Comparison of ENCODE assay signal across 8 cellular contexts in the genomic region with DNA sequence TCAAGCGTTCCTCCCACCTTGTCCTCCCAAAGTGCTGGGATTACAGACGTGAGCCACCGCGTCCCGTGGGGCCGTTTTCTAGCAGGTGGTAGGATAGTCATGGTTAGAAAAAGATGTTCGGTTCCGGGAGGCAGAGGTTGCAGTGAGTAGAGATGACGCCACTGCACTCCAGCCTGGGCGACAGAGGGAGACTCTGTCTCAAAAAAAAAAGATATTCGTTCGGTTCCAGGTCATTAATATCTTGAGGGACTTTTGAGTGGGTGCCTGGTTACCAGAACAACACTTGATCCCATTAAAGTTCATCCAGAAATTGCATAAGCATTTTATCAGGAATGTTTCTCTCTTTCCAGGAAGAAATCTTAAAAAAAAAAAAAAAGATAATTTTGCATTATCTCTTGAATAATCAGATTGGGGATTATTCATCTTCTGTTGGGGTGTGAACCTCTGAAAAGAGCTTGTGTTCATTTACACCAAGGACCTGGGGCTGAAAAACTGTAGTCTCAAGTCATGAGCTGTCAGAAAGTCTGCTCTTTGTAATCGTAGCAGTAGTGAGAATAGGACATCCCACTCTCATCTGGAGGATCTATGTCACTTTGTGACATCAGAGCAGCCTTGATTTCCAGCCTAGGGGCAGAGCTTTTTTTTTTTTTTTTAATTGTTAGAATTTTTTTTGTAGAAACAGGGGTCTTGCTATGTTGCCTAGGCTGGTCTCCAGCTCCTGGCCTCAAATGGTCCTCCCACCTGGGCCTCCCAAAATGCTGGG. TPM values are rescaled to one million over a fixed set of nuclear protein-coding genes. Genes with fewer than 3 reads are reported as not detected.
A peak's percentile ranks its signal among the peaks of the same experiment; 100 is the strongest.
DNase-seq lines count a peak whose midpoint lies in the region; ATAC-seq and TF ChIP-seq lines count a peak whose summit lies in the region.

No MANE protein-coding gene starts in this region.

- H2AFZ ChIP-seq in KMS-11 (ENCODE audit: low read depth): peak overlapping the region; percentile 93

- no peaks in the 10 kb centered on the region for H3K27me3 Mint-ChIP-seq in activated CD8-positive, alpha-beta T cell treated with anti-CD3 and anti-CD28 coated beads, Interleukin-2, amount 10 ng/mL, durations not matched to agents 7 days and 5 days (ENCODE audit: low read depth)

- TF ChIP-seq POLR2A in lower leg skin (IDR thresholded peaks at IDR 0.05): no peak

- H3K4me3 ChIP-seq in AG04449 (ENCODE audit: low read depth, low read length) (peak overlapping the region; percentile 12; the same call in 1 of the 2 replicates), KMS-11 (IDR thresholded peaks at IDR 0.05; ENCODE audit: insufficient read depth, low read depth, low read length) (no peak overlapping the region), mucosa of descending colon (no peak overlapping the region), lower leg skin (ENCODE audit: low read depth, poor library complexity, severe bottlenecking) (no peak overlapping the region)

- H3K4me1 ChIP-seq in KMS-11 (ENCODE audit: low read depth, poor library complexity, severe bottlenecking) (peaks cover 21% of the 10 kb centered on the region), mucosa of descending colon (ENCODE audit: low read depth) (peaks cover 56% of the 10 kb centered on the region)

- no peaks in the 10 kb centered on the region for H3K79me2 ChIP-seq in KMS-11 (ENCODE audit: insufficient read depth, low read depth)

- H3K27ac ChIP-seq in KMS-11: no peak overlapping the region

- H3K27ac Mint-ChIP-seq in activated CD8-positive, alpha-beta T cell treated with anti-CD3 and anti-CD28 coated beads, Interleukin-2, amount 10 ng/mL, durations not matched to agents 7 days and 5 days: no peak overlapping the region

- H3K9me3 ChIP-seq in mucosa of descending colon: no peaks in the 10 kb centered on the region

- H4K20me1 ChIP-seq in KMS-11 (ENCODE audit: insufficient read depth): no peaks in the 10 kb centered on the region

- peak overlapping the region; percentile 76 for H3K4me2 ChIP-seq in KMS-11

- H3K4me3 Mint-ChIP-seq in activated CD8-positive, alpha-beta T cell treated with anti-CD3 and anti-CD28 coated beads, Interleukin-2, amount 10 ng/mL, durations not matched to agents 7 days and 5 days: peak overlapping the region; percentile 12

- WGBS in lower leg skin, 2 donors: 21 to 27% methylated on average over 13 of the region's 13 CpGs

- H3K36me3 ChIP-seq in KMS-11 (ENCODE audit: insufficient read depth): no peaks in the 10 kb centered on the region
- H3K36me3 ChIP-seq in mucosa of descending colon (ENCODE audit: low read depth): no peaks in the 10 kb centered on the region

- no peaks in the 10 kb centered on the region for H3K27me3 ChIP-seq in KMS-11 (ENCODE audit: insufficient read depth, low read depth)

- no peak for ATAC-seq in activated CD8-positive, alpha-beta T cell treated with anti-CD3 and anti-CD28 coated beads, Interleukin-2, amount 10 ng/mL, durations not matched to agents 7 days and 5 days
- ATAC-seq in mucosa of descending colon: no peak
- no peak for ATAC-seq in SK-N-SH treated with all-trans-retinoic acid at 6 μM for 48 hours
- no peak for ATAC-seq in HG02759 (IDR thresholded peaks at IDR 0.05; ENCODE audit: unreplicated experiment)
- ATAC-seq in GM21717 (IDR thresholded peaks at IDR 0.05; ENCODE audit: unreplicated experiment): no peak

- H3K4me1 Mint-ChIP-seq in activated CD8-positive, alpha-beta T cell treated with anti-CD3 and anti-CD28 coated beads, Interleukin-2, amount 10 ng/mL, durations not matched to agents 7 days and 5 days (ENCODE audit: low read depth): peaks cover 32% of the 10 kb centered on the region

- intact Hi-C loops in mucosa of descending colon (cut with DNase I, micrococcal nuclease) (no loop called here), lower leg skin (cut with DNase I; ENCODE audit: low total_unique reads) (no loop called here)

- TF ChIP-seq CTCF in AG04449 (IDR thresholded peaks at IDR 0.05; ENCODE audit: insufficient read depth, low read length, missing control alignments): no peak
- no peak for TF ChIP-seq CTCF in KMS-11 (conservative IDR thresholded peaks at IDR 0.05; ENCODE audit: low read depth, low read length)
- TF ChIP-seq CTCF in mucosa of descending colon (IDR thresholded peaks at IDR 0.05): no peak
- no peak for TF ChIP-seq CTCF in lower leg skin (IDR thresholded peaks at IDR 0.05)

- no peak overlapping the region for H3K9ac ChIP-seq in KMS-11

- POLR2A ChIA-PET in AG04449 (lab: Yijun Ruan, JAX): no interaction called here
- POLR2A ChIA-PET in activated CD8-positive, alpha-beta T cell treated with anti-CD3 and anti-CD28 coated beads, Interleukin-2, amount 10 ng/mL, durations not matched to agents 7 days and 5 days (lab: Charles Lee): interaction anchor here (0.6 to 1.1 kb wide), 3 partner anchors 9 to 74 kb away, joined by 3 read pairs; no protein-coding TSS in a partner anchor

- DNase-seq in AG04449 (ENCODE audit: low read depth, low spot score): no peak
- DNase-seq in activated CD8-positive, alpha-beta T cell treated with anti-CD3 and anti-CD28 coated beads, Interleukin-2, amount 10 ng/mL, durations not matched to agents 7 days and 5 days: no peak
- DNase-seq in mucosa of descending colon: peak in 2 of 3 donors; percentile 52 to 57
- DNase-seq in lower leg skin (ENCODE audit: low spot score in 2 of 2): no peak

- peaks cover 5% of the 10 kb centered on the region for H3K36me3 Mint-ChIP-seq in activated CD8-positive, alpha-beta T cell treated with anti-CD3 and anti-CD28 coated beads, Interleukin-2, amount 10 ng/mL, durations not matched to agents 7 days and 5 days (ENCODE audit: low read depth)

- CTCF ChIA-PET in AG04449 (lab: Yijun Ruan, JAX): interaction anchor here (1.5 to 15.4 kb wide), 4 partner anchors 9 to 83 kb away, joined by 7 to 609 read pairs (median 8); no protein-coding TSS in a partner anchor
- CTCF ChIA-PET in activated CD8-positive, alpha-beta T cell treated with anti-CD3 and anti-CD28 coated beads, Interleukin-2, amount 10 ng/mL, durations not matched to agents 7 days and 5 days (lab: Charles Lee): interaction anchor here (0.9 to 17.5 kb wide), 7 partner anchors 8 to 98 kb away, joined by 3 to 387 read pairs (median 12); no protein-coding TSS in a partner anchor

- H3K9me3 Mint-ChIP-seq in activated CD8-positive, alpha-beta T cell treated with anti-CD3 and anti-CD28 coated beads, Interleukin-2, amount 10 ng/mL, durations not matched to agents 7 days and 5 days (ENCODE audit: insufficient read depth): no peaks in the 10 kb centered on the region

TF ChIP-seq in SK-N-SH treated with all-trans-retinoic acid at 6 μM for 48 hours, 23 proteins besides CTCF, POLR2A, EP300 and RAD21 (continues in another document):
- no peak for TF ChIP-seq ZFP30 (CRISPR knock-in tag; IDR thresholded peaks at IDR 0.05)
- TF ChIP-seq ZFP3 (CRISPR knock-in tag; IDR thresholded peaks at IDR 0.05): no peak
- no peak for TF ChIP-seq SNAI2 (CRISPR knock-in tag; IDR thresholded peaks at IDR 0.05)
- no peak for TF ChIP-seq GLIS3 (CRISPR knock-in tag; IDR thresholded peaks at IDR 0.05)
- no peak for TF ChIP-seq TCF4 (CRISPR knock-in tag; IDR thresholded peaks at IDR 0.05; ENCODE audit: borderline replicate concordance)
- TF ChIP-seq, protein P1, sequence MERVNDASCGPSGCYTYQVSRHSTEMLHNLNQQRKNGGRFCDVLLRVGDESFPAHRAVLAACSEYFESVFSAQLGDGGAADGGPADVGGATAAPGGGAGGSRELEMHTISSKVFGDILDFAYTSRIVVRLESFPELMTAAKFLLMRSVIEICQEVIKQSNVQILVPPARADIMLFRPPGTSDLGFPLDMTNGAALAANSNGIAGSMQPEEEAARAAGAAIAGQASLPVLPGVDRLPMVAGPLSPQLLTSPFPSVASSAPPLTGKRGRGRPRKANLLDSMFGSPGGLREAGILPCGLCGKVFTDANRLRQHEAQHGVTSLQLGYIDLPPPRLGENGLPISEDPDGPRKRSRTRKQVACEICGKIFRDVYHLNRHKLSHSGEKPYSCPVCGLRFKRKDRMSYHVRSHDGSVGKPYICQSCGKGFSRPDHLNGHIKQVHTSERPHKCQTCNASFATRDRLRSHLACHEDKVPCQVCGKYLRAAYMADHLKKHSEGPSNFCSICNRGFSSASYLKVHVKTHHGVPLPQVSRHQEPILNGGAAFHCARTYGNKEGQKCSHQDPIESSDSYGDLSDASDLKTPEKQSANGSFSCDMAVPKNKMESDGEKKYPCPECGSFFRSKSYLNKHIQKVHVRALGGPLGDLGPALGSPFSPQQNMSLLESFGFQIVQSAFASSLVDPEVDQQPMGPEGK (CRISPR knock-in tag; IDR thresholded peaks at IDR 0.05; ENCODE audit: borderline replicate concordance): no peak
- no peak for TF ChIP-seq TOX (CRISPR knock-in tag; IDR thresholded peaks at IDR 0.05; ENCODE audit: borderline replicate concordance)
- TF ChIP-seq ARNTL (CRISPR knock-in tag; IDR thresholded peaks at IDR 0.05; ENCODE audit: borderline replicate concordance, low read depth): no peak

RNA-seq across cellular contexts. Expression of a gene that starts 1.0 kb away (rescaled TPM):
- total RNA-seq in activated CD8-positive, alpha-beta T cell treated with anti-CD3 and anti-CD28 coated beads, Interleukin-2, amount 10 ng/mL, durations not matched to agents 7 days and 5 days: 10 to 100 TPM; 67.9 to 69.1 TPM
- 100 to 1,000 TPM; 235 to 713 (median 450) TPM for total RNA-seq in mucosa of descending colon
- 10 to 100 TPM; 63.4 to 79.3 (median 72.8) TPM for total RNA-seq in lower leg skin

RNA-seq across cellular contexts. Expression of a gene that starts 4.9 kb away (rescaled TPM):
- total RNA-seq in activated CD8-positive, alpha-beta T cell treated with anti-CD3 and anti-CD28 coated beads, Interleukin-2, amount 10 ng/mL, durations not matched to agents 7 days and 5 days: 1 to 10 TPM; 3.4 to 3.7 TPM
- total RNA-seq in mucosa of descending colon (10 to 100 TPM in 1 of 3 donors, 1 to 10 TPM in 2; 9.1 to 18.2 (median 9.6) TPM), lower leg skin (under 1 TPM in 3 of 4 donors, not detected in 1; 0.42 to 0.94 (median 0.88) TPM)

RNA-seq across cellular contexts. Expression of a gene that starts 23.5 kb away (rescaled TPM):
- total RNA-seq in activated CD8-positive, alpha-beta T cell treated with anti-CD3 and anti-CD28 coated beads, Interleukin-2, amount 10 ng/mL, durations not matched to agents 7 days and 5 days: 10 to 100 TPM; 14.9 to 15.5 TPM
- 10 to 100 TPM; 13.2 to 22.4 (median 21.3) TPM for total RNA-seq in mucosa of descending colon
- total RNA-seq in lower leg skin: 100 to 1,000 TPM in 2 of 4 donors, 10 to 100 TPM in 2; 86.9 to 136 (median 114) TPM

RNA-seq across cellular contexts. Expression of a gene that starts 47.3 kb away (rescaled TPM):
- 10 to 100 TPM; 46.5 to 48.4 TPM for total RNA-seq in activated CD8-positive, alpha-beta T cell treated with anti-CD3 and anti-CD28 coated beads, Interleukin-2, amount 10 ng/mL, durations not matched to agents 7 days and 5 days
- total RNA-seq in mucosa of descending colon (10 to 100 TPM; 16.4 to 33.4 (median 21.1) TPM), lower leg skin (10 to 100 TPM; 27.9 to 37.6 (median 31.5) TPM)

RNA-seq across cellular contexts. Expression of a gene that starts 47.6 kb away (rescaled TPM):
- total RNA-seq in activated CD8-positive, alpha-beta T cell treated with anti-CD3 and anti-CD28 coated beads, Interleukin-2, amount 10 ng/mL, durations not matched to agents 7 days and 5 days: 1 to 10 TPM; 7.4 to 8.9 TPM
- total RNA-seq in mucosa of descending colon: 1 to 10 TPM in 2 of 3 donors, under 1 TPM in 1; 0.61 to 7.4 (median 2.0) TPM
- total RNA-seq in lower leg skin: 10 to 100 TPM in 1 of 4 donors, 1 to 10 TPM in 2, under 1 TPM in 1; 0.99 to 16.4 (median 3.1) TPM

Comparison
In these comparisons a context has a peak if more than half of its experiments do, and no peak if none do; other contexts are left out.
1. DNase-seq: peak in mucosa of descending colon (2 of 3); none in AG04449 (single experiment), activated CD8-positive, alpha-beta T cell treated with anti-CD3 and anti-CD28 coated beads, Interleukin-2, amount 10 ng/mL, durations not matched to agents 7 days and 5 days (single experiment) and lower leg skin (0 of 2).